In genomic region chr21:34762761-34763160, GRCh38 we compare ENCODE assay signal across 14 cellular contexts.
A peak's percentile ranks its signal among the peaks of the same experiment; 100 is the strongest.
DNase-seq lines count a peak whose midpoint lies in the region; ATAC-seq and TF ChIP-seq lines count a peak whose summit lies in the region.
"Had no signal": no experiment of that assay in that cellular context is flagged by ENCODE, and none has a peak within 500 bp of the region (broad histone marks: within the 10 kb centered on the region; RNA-seq: fewer than 3 reads in every experiment).

No MANE protein-coding gene starts in this region.

- no peaks in the 10 kb centered on the region for H3K36me3 ChIP-seq in Loucy (ENCODE audit: insufficient read depth, low read length)
- H3K36me3 ChIP-seq in osteoblast (ENCODE audit: insufficient read depth, low read length), result no peaks in the 10 kb centered on the region
- H3K36me3 ChIP-seq in adrenal gland (replicated peaks in 1 of 2), result no peaks in the 10 kb centered on the region
- no peaks in the 10 kb centered on the region for H3K36me3 ChIP-seq in esophagus squamous epithelium

- H3K27me3 ChIP-seq in Loucy (ENCODE audit: insufficient read depth, low read length, poor library complexity, severe bottlenecking) (no peaks in the 10 kb centered on the region), osteoblast (ENCODE audit: insufficient read depth, low read length) (no peaks in the 10 kb centered on the region), adrenal gland (no peaks in the 10 kb centered on the region), esophagus squamous epithelium (no peaks in the 10 kb centered on the region)
- H3K27me3 ChIP-seq in CD4-positive, alpha-beta T cell (ENCODE audit: control insufficient read depth, insufficient read depth, low read length), result no peaks in the 10 kb centered on the region

- no peak overlapping the region for H2AFZ ChIP-seq in Loucy (ENCODE audit: low read length)
- no peak overlapping the region for H2AFZ ChIP-seq in osteoblast (ENCODE audit: low read length)

- H3K27ac ChIP-seq in osteoblast (ENCODE audit: low read depth, low read length) (no peak overlapping the region), adrenal gland (no peak overlapping the region), esophagus squamous epithelium (no peak overlapping the region)
- H3K27ac ChIP-seq in CD4-positive, alpha-beta T cell (ENCODE audit: low read depth, low read length), result no peak overlapping the region

- H3K9me2 ChIP-seq in Loucy (replicated peaks; ENCODE audit: low read depth, low read length), result no peaks in the 10 kb centered on the region

- H3K4me2 ChIP-seq in Loucy (ENCODE audit: low read depth, low read length, poor library complexity, severe bottlenecking) (no peak overlapping the region), osteoblast (ENCODE audit: insufficient read depth, low read length) (no peak overlapping the region)

- CTCF ChIA-PET in CD4-positive, alpha-beta T cell (lab: Charles Lee), result no interaction called here

- H3K79me2 ChIP-seq in Loucy (ENCODE audit: insufficient read depth, low read length) (no peaks in the 10 kb centered on the region), osteoblast (ENCODE audit: insufficient read depth, low read length) (no peaks in the 10 kb centered on the region)

- no peak overlapping the region for H3K4me3 ChIP-seq in Loucy (ENCODE audit: low read length, poor library complexity, severe bottlenecking)
- H3K4me3 ChIP-seq in osteoblast (ENCODE audit: insufficient read depth, low read length), result no peak overlapping the region
- no peak overlapping the region for H3K4me3 ChIP-seq in adrenal gland
- no peak overlapping the region for H3K4me3 ChIP-seq in esophagus squamous epithelium

- H3F3A ChIP-seq in Loucy (ENCODE audit: low read depth), result no peaks in the 10 kb centered on the region

- no peak for ATAC-seq in GM19397 (IDR thresholded peaks at IDR 0.05; ENCODE audit: unreplicated experiment)
- ATAC-seq in CD4-positive, alpha-beta T cell (ENCODE audit: poor library complexity), result no peak

- no peaks in the 10 kb centered on the region for H3K9me3 Mint-ChIP-seq in CD4-positive, alpha-beta T cell

- H3K27me3 Mint-ChIP-seq in CD4-positive, alpha-beta T cell, result no peaks in the 10 kb centered on the region

- no peaks in the 10 kb centered on the region for H3K4me1 ChIP-seq in Loucy (ENCODE audit: insufficient read depth, low read length, poor library complexity, severe bottlenecking)
- H3K4me1 ChIP-seq in osteoblast (ENCODE audit: insufficient read depth, low read length), result no peaks in the 10 kb centered on the region
- no peaks in the 10 kb centered on the region for H3K4me1 ChIP-seq in adrenal gland (replicated peaks in 1 of 2)
- peaks cover 0 to 3% (median 0%) of the 10 kb centered on the region in 3 donors for H3K4me1 ChIP-seq in esophagus squamous epithelium

- no peaks in the 10 kb centered on the region for H4K20me1 ChIP-seq in Loucy (ENCODE audit: insufficient read depth, low read length, poor library complexity, severe bottlenecking)
- no peaks in the 10 kb centered on the region for H4K20me1 ChIP-seq in osteoblast (ENCODE audit: insufficient read depth, low read length)

- TF ChIP-seq CTCF in Loucy (conservative IDR thresholded peaks at IDR 0.05; ENCODE audit: low read length) (peak; percentile 32), osteoblast (IDR thresholded peaks at IDR 0.05; ENCODE audit: extremely low read depth, low read depth, low read length) (peak; percentile 22), adrenal gland (IDR thresholded peaks at IDR 0.05) (no peak), esophagus squamous epithelium (IDR thresholded peaks at IDR 0.05) (no peak)
- TF ChIP-seq CTCF in CD4-positive, alpha-beta T cell (IDR thresholded peaks at IDR 0.05), result no peak

- TF ChIP-seq POLR2A in adrenal gland (IDR thresholded peaks at IDR 0.05) (no peak), esophagus squamous epithelium (IDR thresholded peaks at IDR 0.05) (no peak)

- POLR2A ChIA-PET in CD4-positive, alpha-beta T cell (lab: Charles Lee), result no interaction called here

- H3K27ac Mint-ChIP-seq in CD4-positive, alpha-beta T cell, result no peak overlapping the region
- H3K27ac Mint-ChIP-seq: activated naive CD8-positive, alpha-beta T cell treated with anti-CD3 and anti-CD28 coated beads, Interleukin-2, amount 10 ng/mL, durations not matched to agents 7 days and 5 days; B cell had no signal

- H3K36me3 Mint-ChIP-seq in CD4-positive, alpha-beta T cell (ENCODE audit: low read depth), result no peaks in the 10 kb centered on the region

- DNase-seq in EH (ENCODE audit: low read depth), result peak; percentile 66
- DNase-seq in ecto neural progenitor cell (ENCODE audit: low spot score), result peak; percentile 15
- DNase-seq in osteoblast (ENCODE audit: insufficient read length, low spot score, missing footprints), result peak; percentile 34
- no peak for DNase-seq in adrenal gland
- no peak for DNase-seq in esophagus squamous epithelium (lab: John Stamatoyannopoulos, UW)
- DNase-seq in CD4-positive, alpha-beta T cell, result no peak
- DNase-seq: activated naive CD8-positive, alpha-beta T cell treated with anti-CD3 and anti-CD28 coated beads, Interleukin-2, amount 10 ng/mL, durations not matched to agents 7 days and 5 days; islet precursor cell; NCI-H1048; NCI-H82; retina had no signal

- H3K4me1 Mint-ChIP-seq in CD4-positive, alpha-beta T cell (ENCODE audit: low read depth), result no peaks in the 10 kb centered on the region
- H3K4me1 Mint-ChIP-seq: activated naive CD8-positive, alpha-beta T cell treated with anti-CD3 and anti-CD28 coated beads, Interleukin-2, amount 10 ng/mL, durations not matched to agents 7 days and 5 days; B cell had no signal

- H3K4me3 Mint-ChIP-seq in CD4-positive, alpha-beta T cell, result no peak overlapping the region
- H3K4me3 Mint-ChIP-seq: activated naive CD8-positive, alpha-beta T cell treated with anti-CD3 and anti-CD28 coated beads, Interleukin-2, amount 10 ng/mL, durations not matched to agents 7 days and 5 days; B cell had no signal

- intact Hi-C loops in adrenal gland (cut with DNase I) (no loop called here), esophagus squamous epithelium (cut with DNase I) (no loop called here)
- intact Hi-C loops in CD4-positive, alpha-beta T cell (cut with DNase I, micrococcal nuclease), result no loop called here

- no peak overlapping the region for H3K9ac ChIP-seq in Loucy (ENCODE audit: low read depth, low read length, poor library complexity, severe bottlenecking)

- peaks cover 4% of the 10 kb centered on the region; the same call in 1 of the 2 replicates for H3K9me3 ChIP-seq in Loucy (ENCODE audit: insufficient read depth, low read depth, low read length)
- H3K9me3 ChIP-seq in osteoblast (ENCODE audit: low read depth, low read length), result no peaks in the 10 kb centered on the region
- H3K9me3 ChIP-seq in adrenal gland (replicated peaks in 1 of 3), result no peaks in the 10 kb centered on the region
- H3K9me3 ChIP-seq in esophagus squamous epithelium, result no peaks in the 10 kb centered on the region
- H3K9me3 ChIP-seq in CD4-positive, alpha-beta T cell (ENCODE audit: control insufficient read depth, low read length), result no peaks in the 10 kb centered on the region

Comparison
In these comparisons a context has a peak if more than half of its experiments do, and no peak if none do; other contexts are left out.
1. DNase-seq: peak in EH (single experiment), ecto neural progenitor cell (single experiment) and osteoblast (single experiment); none in adrenal gland (0 of 7), esophagus squamous epithelium (single experiment) and CD4-positive, alpha-beta T cell (0 of 10).
2. CTCF ChIP-seq: peak in Loucy (single experiment) and osteoblast (single experiment); none in adrenal gland (0 of 6), esophagus squamous epithelium (0 of 6) and CD4-positive, alpha-beta T cell (single experiment).